ENCODE assay signal across 8 cellular contexts in genomic region chr6:15431762-15432495, GRCh38.
A peak's percentile ranks its signal among the peaks of the same experiment; 100 is the strongest.
DNase-seq lines count a peak whose midpoint lies in the region; ATAC-seq and TF ChIP-seq lines count a peak whose summit lies in the region.

No MANE protein-coding gene starts in this region.

- no peaks in the 10 kb centered on the region for H3K27me3 Mint-ChIP-seq in progenitor cell of endocrine pancreas

- H3K4me3 ChIP-seq in RWPE2 (ENCODE audit: severe bottlenecking) (no peak overlapping the region), fibroblast of pulmonary artery (replicated peaks; ENCODE audit: low read depth, low read length) (no peak overlapping the region)

- ATAC-seq in RWPE2 (ENCODE audit: low read depth), result peak; percentile 45

- peak overlapping the region; percentile 5 for H3K27ac ChIP-seq in RWPE2 (ENCODE audit: poor library complexity, severe bottlenecking)

- peak overlapping the region; percentile 77 for H3K27ac Mint-ChIP-seq in progenitor cell of endocrine pancreas

- no peaks in the 10 kb centered on the region for H3K27me3 ChIP-seq in RWPE2 (ENCODE audit: insufficient read depth, poor library complexity, severe bottlenecking)

- TF ChIP-seq CTCF in RWPE2 (IDR thresholded peaks at IDR 0.05; ENCODE audit: poor library complexity, severe bottlenecking) (no peak), fibroblast of pulmonary artery (IDR thresholded peaks at IDR 0.05; ENCODE audit: low read length, missing control alignments) (no peak), progenitor cell of endocrine pancreas (IDR thresholded peaks at IDR 0.05; ENCODE audit: unreplicated experiment) (no peak)

- H3K36me3 ChIP-seq in RWPE2 (ENCODE audit: low read depth), result no peaks in the 10 kb centered on the region

- H3K9me3 ChIP-seq in RWPE2 (ENCODE audit: severe bottlenecking), result peaks cover 8% of the 10 kb centered on the region

- DNase-seq in H4 (ENCODE audit: low spot score) (peak; percentile 65), RWPE2 (ENCODE audit: low spot score) (no peak), fibroblast of pulmonary artery (ENCODE audit: low read depth) (peak; percentile 62), progenitor cell of endocrine pancreas (ENCODE audit: low spot score, unreplicated experiment) (no peak), mesenteric fat pad (ENCODE audit: low spot score) (no peak), NOMO-1 treated with dmso at 0.1 percent for 144 hours (lab: John Stamatoyannopoulos, UW; ENCODE audit: unreplicated experiment) (no peak), hypothalamus (lab: John Stamatoyannopoulos, UW) (no peak), COLO829 (ENCODE audit: low spot score) (no peak)

- no peak overlapping the region for H3K4me3 Mint-ChIP-seq in progenitor cell of endocrine pancreas (ENCODE audit: low read depth)

- H3K36me3 Mint-ChIP-seq in progenitor cell of endocrine pancreas (ENCODE audit: insufficient read depth), result peaks cover 8% of the 10 kb centered on the region

- peaks cover 31% of the 10 kb centered on the region for H3K4me1 ChIP-seq in RWPE2 (ENCODE audit: insufficient read depth, poor library complexity, severe bottlenecking)

- peaks cover 44% of the 10 kb centered on the region for H3K4me1 Mint-ChIP-seq in progenitor cell of endocrine pancreas (ENCODE audit: low read depth)

- peaks cover 6% of the 10 kb centered on the region for H3K9me3 Mint-ChIP-seq in progenitor cell of endocrine pancreas (ENCODE audit: low read depth)

Comparison
In these comparisons a context has a peak if more than half of its experiments do, and no peak if none do; other contexts are left out.
1. DNase-seq: peak in H4 (single experiment) and fibroblast of pulmonary artery (single experiment); none in RWPE2 (single experiment), progenitor cell of endocrine pancreas (single experiment), mesenteric fat pad (single experiment), NOMO-1 treated with dmso at 0.1 percent for 144 hours (single experiment), hypothalamus (0 of 51) and COLO829 (single experiment).